ENCODE assay signal across 1 cellular context in genomic region chr11:63635762-63636465, GRCh38.
TF ChIP-seq lines count a peak whose summit lies in the region.

No MANE protein-coding gene starts in this region.

TF ChIP-seq in HEK293, 187 proteins besides CTCF, POLR2A, EP300 and RAD21 (continued from another document):
- TF ChIP-seq ZSCAN18 (tag by site-specific recombination; IDR thresholded peaks at IDR 0.05) = no peak
- TF ChIP-seq ZBTB49 (tag by site-specific recombination; IDR thresholded peaks at IDR 0.05; ENCODE audit: low read depth) = no peak
- TF ChIP-seq ZNF704 (tag by site-specific recombination; IDR thresholded peaks at IDR 0.05) = no peak
- TF ChIP-seq ZNF660 (tag by site-specific recombination; IDR thresholded peaks at IDR 0.05) = peak; percentile 42; the same call in 1 of the 2 replicates
- TF ChIP-seq ZFP37 (tag by site-specific recombination; IDR thresholded peaks at IDR 0.05) = no peak
- TF ChIP-seq ZNF26 (tag by site-specific recombination; IDR thresholded peaks at IDR 0.05) = no peak
TF ChIP-seq in HEK293: peak in this region for 3.
